8 cellular contexts compared by ENCODE assay signal in genomic region chr16:30395155-30395991, GRCh38. TPM values are rescaled to one million over a fixed set of nuclear protein-coding genes. Genes with fewer than 3 reads are reported as not detected.
DNase-seq lines count a peak whose midpoint lies in the region; ATAC-seq, FAIRE-seq and TF ChIP-seq lines count a peak whose summit lies in the region.

Gene ZNF48, plus strand, starts transcription at chr16:30395420. Its CDS starts 375 bp downstream, at chr16:30395795.

- H3K36me3 Mint-ChIP-seq in activated naive CD4-positive, alpha-beta T cell treated with anti-CD3 and anti-CD28 coated beads for 36 hours (ENCODE audit: low read depth): peaks cover 11% of the 10 kb centered on the region
- H3K36me3 Mint-ChIP-seq in nephron progenitor cell (ENCODE audit: low read depth): peaks cover 6% of the 10 kb centered on the region

- CTCF ChIA-PET in RWPE1 (lab: Yijun Ruan, JAX): interaction anchor here (0.6 to 1.5 kb wide), 7 partner anchors 14 to 1280 kb away, joined by 3 to 4 read pairs (median 3); no protein-coding TSS in a partner anchor
- CTCF ChIA-PET in activated naive CD4-positive, alpha-beta T cell treated with anti-CD3 and anti-CD28 coated beads for 36 hours (lab: Charles Lee): interaction anchor here (0.6 to 5.2 kb wide), 6 partner anchors 9 to 34 kb away, joined by 4 to 30 read pairs (median 8); partner anchors contain the start of genes DCTPP1, SEPTIN1 and ZNF771

- H3K27ac ChIP-seq in RWPE1 (peak within 1 kb of the TSS; percentile 78), upper lobe of right lung (peak within 1 kb of the TSS; percentile 72)

- DNase-seq in DMS79 treated with DMSO at 0.1 percent for 48 hours (lab: John Stamatoyannopoulos, UW) (peak; percentile 82), LNCaP clone FGC (ENCODE audit: low read depth) (peak; percentile 35), RWPE1 (ENCODE audit: low spot score) (peak; percentile 38), frontal cortex (ENCODE audit: low spot score in 2 of 2) (peak; percentile 94 to 96), nephron progenitor cell (peak; percentile 80), upper lobe of right lung (peak; percentile 94)
- peak; percentile 54 for DNase-seq in activated naive CD4-positive, alpha-beta T cell treated with anti-CD3 and anti-CD28 coated beads for 36 hours

- intact Hi-C loops in activated naive CD4-positive, alpha-beta T cell treated with anti-CD3 and anti-CD28 coated beads for 36 hours (cut with micrococcal nuclease): no loop called here
- intact Hi-C loops in upper lobe of right lung (cut with DNase I): no loop called here

- peak; percentile 68 for ATAC-seq in GM21723 (IDR thresholded peaks at IDR 0.05; ENCODE audit: unreplicated experiment)
- ATAC-seq in upper lobe of right lung: peak; percentile 96

- peaks cover 32% of the 10 kb centered on the region for H3K4me1 Mint-ChIP-seq in activated naive CD4-positive, alpha-beta T cell treated with anti-CD3 and anti-CD28 coated beads for 36 hours (ENCODE audit: low read depth)
- peaks cover 49% of the 10 kb centered on the region for H3K4me1 Mint-ChIP-seq in nephron progenitor cell

- peak within 1 kb of the TSS; percentile 94 for H3K4me3 Mint-ChIP-seq in activated naive CD4-positive, alpha-beta T cell treated with anti-CD3 and anti-CD28 coated beads for 36 hours
- H3K4me3 Mint-ChIP-seq in nephron progenitor cell: peak within 1 kb of the TSS; percentile 93

- peak within 1 kb of the TSS; percentile 79 for H3K27ac Mint-ChIP-seq in activated naive CD4-positive, alpha-beta T cell treated with anti-CD3 and anti-CD28 coated beads for 36 hours
- peak within 1 kb of the TSS; percentile 100 for H3K27ac Mint-ChIP-seq in nephron progenitor cell

- no peak for FAIRE-seq in frontal cortex (lab: Jason Lieb, UNC)

- no peaks in the 10 kb centered on the region for H3K9me3 ChIP-seq in upper lobe of right lung

- TF ChIP-seq CTCF in LNCaP clone FGC (IDR thresholded peaks at IDR 0.05; ENCODE audit: control insufficient read depth, extremely low read depth, insufficient read depth): peak; percentile 66
- TF ChIP-seq CTCF in RWPE1 (conservative IDR thresholded peaks at IDR 0.05; ENCODE audit: low read depth): peak; percentile 76
- peak; percentile 7 for TF ChIP-seq CTCF in nephron progenitor cell (IDR thresholded peaks at IDR 0.05)
- no peak for TF ChIP-seq CTCF in upper lobe of right lung (IDR thresholded peaks at IDR 0.05)

- POLR2A ChIA-PET in RWPE1 (lab: Yijun Ruan, JAX; ENCODE audit: low non-redundant PET): interaction anchor here (0.5 to 1.2 kb wide), 2 partner anchors 14 to 17 kb away, joined by 4 to 5 read pairs; no protein-coding TSS in a partner anchor

- peak within 1 kb of the TSS; percentile 60 for H3K4me3 ChIP-seq in LNCaP clone FGC (ENCODE audit: low read depth, low read length)
- H3K4me3 ChIP-seq in upper lobe of right lung: peak within 1 kb of the TSS; percentile 81

- H3K36me3 ChIP-seq in upper lobe of right lung: peaks cover 6% of the 10 kb centered on the region

- H3K4me1 ChIP-seq in upper lobe of right lung: peaks cover 11% of the 10 kb centered on the region

- no peaks in the 10 kb centered on the region for H3K27me3 ChIP-seq in upper lobe of right lung

- no peaks in the 10 kb centered on the region for H3K9me3 Mint-ChIP-seq in activated naive CD4-positive, alpha-beta T cell treated with anti-CD3 and anti-CD28 coated beads for 36 hours
- no peaks in the 10 kb centered on the region for H3K9me3 Mint-ChIP-seq in nephron progenitor cell

- H3K27me3 Mint-ChIP-seq in activated naive CD4-positive, alpha-beta T cell treated with anti-CD3 and anti-CD28 coated beads for 36 hours (ENCODE audit: low read depth): no peaks in the 10 kb centered on the region
- peaks cover 2% of the 10 kb centered on the region for H3K27me3 Mint-ChIP-seq in nephron progenitor cell (ENCODE audit: low read depth, poor library complexity)

RNA-seq across cellular contexts. Expression of gene ZNF48, which starts in this region (rescaled TPM):
- total RNA-seq in activated naive CD4-positive, alpha-beta T cell treated with anti-CD3 and anti-CD28 coated beads for 36 hours: 1 to 10 TPM; 5.3 to 6.0 TPM
- total RNA-seq in frontal cortex: 39.9 TPM
- 6.1 TPM for total RNA-seq in upper lobe of right lung

Comparison
In these comparisons a context has a peak if more than half of its experiments do, and no peak if none do; other contexts are left out.
1. Peak in every context shown above with its lines: DNase-seq, ATAC-seq, H3K4me3 ChIP-seq and H3K27ac ChIP-seq.
2. DNase-seq: peak in every context shown above with its lines; median percentile 95 in frontal cortex; 94 in upper lobe of right lung; 82 in DMS79 treated with DMSO at 0.1 percent for 48 hours; 80 in nephron progenitor cell; 54 in activated naive CD4-positive, alpha-beta T cell treated with anti-CD3 and anti-CD28 coated beads for 36 hours; 38 in RWPE1; 35 in LNCaP clone FGC.